In genomic region chr11:70500076-70500847, GRCh38 we compare ENCODE assay signal across 18 cellular contexts.
DNase-seq lines count a peak whose midpoint lies in the region; ATAC-seq and TF ChIP-seq lines count a peak whose summit lies in the region.
"Had no signal": no experiment of that assay in that cellular context is flagged by ENCODE, and none has a peak within 500 bp of the region (broad histone marks: within the 10 kb centered on the region; RNA-seq: fewer than 3 reads in every experiment).

No MANE protein-coding gene starts in this region.

- H2AFZ ChIP-seq in mesenchymal stem cell (ENCODE audit: low read depth, low read length) = no peak overlapping the region

- H3K4me1 ChIP-seq in mesenchymal stem cell (ENCODE audit: control insufficient read depth, insufficient read depth, low read depth, low read length) (peaks cover 7% of the 10 kb centered on the region), spleen (no peaks in the 10 kb centered on the region)

- no peaks in the 10 kb centered on the region for H3K36me3 Mint-ChIP-seq in CD14-positive monocyte
- H3K36me3 Mint-ChIP-seq in brain = no peaks in the 10 kb centered on the region
- no peaks in the 10 kb centered on the region for H3K36me3 Mint-ChIP-seq in activated T-cell treated with anti-CD3 and anti-CD28 coated beads, Interleukin-2, amount 50 U/mL, for 72 hours (ENCODE audit: insufficient read depth in 2 of 2)
- H3K36me3 Mint-ChIP-seq: CD4-positive, alpha-beta memory T cell had no signal

- no peak overlapping the region for H3K4me3 ChIP-seq in mesenchymal stem cell (ENCODE audit: insufficient read depth in 1 of 2, low read depth in 1 of 2, low read length in 2 of 2)
- no peak overlapping the region for H3K4me3 ChIP-seq in spleen
- H3K4me3 ChIP-seq in lower leg skin (ENCODE audit: low read depth, poor library complexity, severe bottlenecking) = no peak overlapping the region

- 88% methylated on average over 25 of the region's 25 CpGs for WGBS in mesenchymal stem cell
- WGBS in spleen, 5 donors = 87 to 94% (median 93%) methylated on average over 13 to 25 of the region's 25 CpGs
- 86 to 91% methylated on average over 19 to 22 of the region's 25 CpGs for WGBS in lower leg skin, 2 donors

- H3K4me3 Mint-ChIP-seq in CD14-positive monocyte = no peak overlapping the region
- H3K4me3 Mint-ChIP-seq in brain = no peak overlapping the region
- no peak overlapping the region for H3K4me3 Mint-ChIP-seq in activated T-cell treated with anti-CD3 and anti-CD28 coated beads, Interleukin-2, amount 50 U/mL, for 72 hours
- H3K4me3 Mint-ChIP-seq: CD4-positive, alpha-beta memory T cell had no signal

- no peak overlapping the region for H2BK120ac ChIP-seq in mesenchymal stem cell (ENCODE audit: low read depth, low read length)

- H3K4me1 Mint-ChIP-seq in CD14-positive monocyte (no peaks in the 10 kb centered on the region), brain (peaks cover 74% of the 10 kb centered on the region)
- no peaks in the 10 kb centered on the region for H3K4me1 Mint-ChIP-seq in activated T-cell treated with anti-CD3 and anti-CD28 coated beads, Interleukin-2, amount 50 U/mL, for 72 hours (ENCODE audit: low read depth)
- H3K4me1 Mint-ChIP-seq: CD4-positive, alpha-beta memory T cell had no signal

- no peak overlapping the region for H4K91ac ChIP-seq in mesenchymal stem cell (ENCODE audit: low read length)

- H3K27me3 ChIP-seq in mesenchymal stem cell (ENCODE audit: control insufficient read depth in 1 of 2, insufficient read depth in 1 of 2, low read length in 2 of 2) (peaks cover 9 to 14% of the 10 kb centered on the region in 2 experiments), spleen (replicated peaks in 1 of 7) (no peaks in the 10 kb centered on the region)

- no peak overlapping the region for H3K4me2 ChIP-seq in mesenchymal stem cell (ENCODE audit: low read length, poor library complexity, severe bottlenecking)

- no peak overlapping the region for H3K27ac Mint-ChIP-seq in CD14-positive monocyte
- H3K27ac Mint-ChIP-seq in brain = peak overlapping the region in 3 of 5 experiments; percentile 69 to 98 (median 94)
- H3K27ac Mint-ChIP-seq in activated T-cell treated with anti-CD3 and anti-CD28 coated beads, Interleukin-2, amount 50 U/mL, for 72 hours = no peak overlapping the region
- H3K27ac Mint-ChIP-seq: CD4-positive, alpha-beta memory T cell had no signal

- no peak for ATAC-seq in activated T-cell treated with anti-CD3 and anti-CD28 coated beads, Interleukin-2, amount 50 U/mL, for 72 hours (replicated peaks in 1 of 2)

- no peak overlapping the region for H4K8ac ChIP-seq in mesenchymal stem cell (ENCODE audit: low read length)

- DNase-seq in CD14-positive monocyte (ENCODE audit: low spot score) (peak; percentile 33), mesenchymal stem cell (no peak), spleen (peak; percentile 62), lower leg skin (ENCODE audit: low spot score in 2 of 2) (no peak), GM03348 (ENCODE audit: low spot score) (no peak)
- no peak for DNase-seq in activated T-cell treated with anti-CD3 and anti-CD28 coated beads, Interleukin-2, amount 50 U/mL, for 72 hours
- DNase-seq: ACHN; AML-193; CD4-positive, alpha-beta memory T cell; DMS79; GOT3; KG1; NCI-H1436; NCI-H2171 treated with DMSO at 0.1 percent for 48 hours; NCI-H446 treated with DMSO at 0.1 percent for 48 hours; NCI-H748 treated with DMSO at 0.1 percent for 48 hours; OCI-M1 had no signal

- H3K23ac ChIP-seq in mesenchymal stem cell (ENCODE audit: low read length in 2 of 2) = no peak overlapping the region

- H3K27ac ChIP-seq in mesenchymal stem cell (ENCODE audit: low read length, poor library complexity, severe bottlenecking) (no peak overlapping the region), spleen (no peak overlapping the region)

- intact Hi-C loops in CD14-positive monocyte (cut with micrococcal nuclease) = no loop called here
- intact Hi-C loops in spleen (cut with DNase I; ENCODE audit: low total_unique reads) = no loop called here
- intact Hi-C loops in lower leg skin (cut with DNase I; ENCODE audit: low total_unique reads) = no loop called here

- H2AK5ac ChIP-seq in mesenchymal stem cell (ENCODE audit: low read length, severe bottlenecking) = no peak overlapping the region

- H3K9me3 Mint-ChIP-seq in CD14-positive monocyte (peaks cover 0 to 3% (median 0%) of the 10 kb centered on the region in 7 donors), brain (no peaks in the 10 kb centered on the region)
- no peaks in the 10 kb centered on the region for H3K9me3 Mint-ChIP-seq in activated T-cell treated with anti-CD3 and anti-CD28 coated beads, Interleukin-2, amount 50 U/mL, for 72 hours
- H3K9me3 Mint-ChIP-seq: CD4-positive, alpha-beta memory T cell had no signal

- no peak overlapping the region for H3K14ac ChIP-seq in mesenchymal stem cell (ENCODE audit: low read length in 2 of 2)

- no peak overlapping the region for H2BK15ac ChIP-seq in mesenchymal stem cell (ENCODE audit: low read depth, poor library complexity, severe bottlenecking)

- H3K27me3 Mint-ChIP-seq in CD14-positive monocyte (ENCODE audit: low read depth in 3 of 3) (peaks cover 0 to 7% (median 2%) of the 10 kb centered on the region in 3 donors), brain (no peaks in the 10 kb centered on the region)
- H3K27me3 Mint-ChIP-seq in activated T-cell treated with anti-CD3 and anti-CD28 coated beads, Interleukin-2, amount 50 U/mL, for 72 hours (ENCODE audit: low read depth) = no peaks in the 10 kb centered on the region

- H2BK5ac ChIP-seq in mesenchymal stem cell (ENCODE audit: low read depth, low read length, poor library complexity, severe bottlenecking) = no peak overlapping the region

- H3K9me3 ChIP-seq in mesenchymal stem cell (ENCODE audit: control insufficient read depth, low read length) (no peaks in the 10 kb centered on the region), spleen (no peaks in the 10 kb centered on the region)

- H2BK12ac ChIP-seq in mesenchymal stem cell (ENCODE audit: low read length in 2 of 2) = no peak overlapping the region

- H3K18ac ChIP-seq in mesenchymal stem cell (ENCODE audit: low read depth in 1 of 2, low read length in 2 of 2) = no peak overlapping the region

- H3K36me3 ChIP-seq in mesenchymal stem cell (ENCODE audit: control insufficient read depth in 1 of 2, insufficient read depth in 2 of 2, low read depth in 1 of 2, low read length in 2 of 2) (peaks cover 0 to 15% of the 10 kb centered on the region in 2 experiments), spleen (no peaks in the 10 kb centered on the region)

- TF ChIP-seq CTCF in CD14-positive monocyte (IDR thresholded peaks at IDR 0.05) (no peak), brain (conservative IDR thresholded peaks at IDR 0.05) (no peak), spleen (IDR thresholded peaks at IDR 0.05 in 8 of 11, conservative IDR thresholded peaks at IDR 0.05 in 3 of 11) (no peak), lower leg skin (IDR thresholded peaks at IDR 0.05) (no peak)

- H3K79me1 ChIP-seq in mesenchymal stem cell (replicated peaks; ENCODE audit: low read length, poor library complexity, severe bottlenecking) = no peaks in the 10 kb centered on the region

- TF ChIP-seq POLR2A in spleen (IDR thresholded peaks at IDR 0.05) = no peak
- no peak for TF ChIP-seq POLR2A in lower leg skin (IDR thresholded peaks at IDR 0.05)

- H3K9ac ChIP-seq in mesenchymal stem cell (ENCODE audit: low read length) = peak overlapping the region; percentile 15

- H3K4ac ChIP-seq in mesenchymal stem cell (ENCODE audit: low read depth in 1 of 2, low read length in 2 of 2) = no peak overlapping the region

Comparison
In these comparisons a context has a peak if more than half of its experiments do, and no peak if none do; other contexts are left out.
1. DNase-seq: peak in CD14-positive monocyte (single experiment) and spleen (single experiment); none in mesenchymal stem cell (single experiment), activated T-cell treated with anti-CD3 and anti-CD28 coated beads, Interleukin-2, amount 50 U/mL, for 72 hours (0 of 2), lower leg skin (0 of 2) and GM03348 (single experiment).
2. H3K27ac Mint-ChIP-seq: peak in brain (3 of 5); none in CD14-positive monocyte (0 of 7) and activated T-cell treated with anti-CD3 and anti-CD28 coated beads, Interleukin-2, amount 50 U/mL, for 72 hours (single experiment).